ENCODE assay signal across 8 cellular contexts in genomic region chr17:37642706-37643105, GRCh38. TPM values are rescaled to one million over a fixed set of nuclear protein-coding genes. Genes with fewer than 3 reads are reported as not detected.
DNase-seq lines count a peak whose midpoint lies in the region; ATAC-seq and TF ChIP-seq lines count a peak whose summit lies in the region.

No MANE protein-coding gene starts in this region.

- H3K36me3 Mint-ChIP-seq in activated T-cell treated with anti-CD3 and anti-CD28 coated beads, Interleukin-2, amount 50 U/mL, for 4 hours (ENCODE audit: insufficient read depth): peaks cover 23% of the 10 kb centered on the region
- peaks cover 7 to 42% (median 12%) of the 10 kb centered on the region in 3 donors for H3K36me3 Mint-ChIP-seq in naive thymus-derived CD8-positive, alpha-beta T cell

- H3K9me3 Mint-ChIP-seq in activated T-cell treated with anti-CD3 and anti-CD28 coated beads, Interleukin-2, amount 50 U/mL, for 4 hours: no peaks in the 10 kb centered on the region
- no peaks in the 10 kb centered on the region for H3K9me3 Mint-ChIP-seq in naive thymus-derived CD8-positive, alpha-beta T cell

- peak overlapping the region; percentile 98 for H3K4me3 Mint-ChIP-seq in activated T-cell treated with anti-CD3 and anti-CD28 coated beads, Interleukin-2, amount 50 U/mL, for 4 hours
- peak overlapping the region; percentile 86 to 99 (median 96) for H3K4me3 Mint-ChIP-seq in naive thymus-derived CD8-positive, alpha-beta T cell

- no peaks in the 10 kb centered on the region for H3K27me3 ChIP-seq in SJSA1 (replicated peaks)

- peak overlapping the region; percentile 57 for H3K27ac ChIP-seq in SJSA1

- no peak for TF ChIP-seq CTCF in epithelial cell of proximal tubule (conservative IDR thresholded peaks at IDR 0.05; ENCODE audit: low read depth, low read length)

- peak overlapping the region; percentile 70 for H3K4me3 ChIP-seq in SJSA1
- H3K4me3 ChIP-seq in epithelial cell of proximal tubule (ENCODE audit: low read depth, low read length): peak overlapping the region; percentile 78

- no peaks in the 10 kb centered on the region for H3K9me3 ChIP-seq in SJSA1 (replicated peaks)

- peaks cover 44% of the 10 kb centered on the region for H3K36me3 ChIP-seq in SJSA1

- H3K4me1 Mint-ChIP-seq in activated T-cell treated with anti-CD3 and anti-CD28 coated beads, Interleukin-2, amount 50 U/mL, for 4 hours (ENCODE audit: low read depth): peaks cover 38% of the 10 kb centered on the region
- H3K4me1 Mint-ChIP-seq in naive thymus-derived CD8-positive, alpha-beta T cell: peaks cover 20 to 47% (median 37%) of the 10 kb centered on the region in 4 donors

- peak overlapping the region; percentile 86 to 97 (median 95) for H3K27ac Mint-ChIP-seq in naive thymus-derived CD8-positive, alpha-beta T cell

- CTCF ChIA-PET in HEK293T (lab: Yijun Ruan, JAX): interaction anchor here (1.5 kb wide), 1 partner anchor 173 kb away, joined by 4 read pairs; no protein-coding TSS in a partner anchor

- peaks cover 21% of the 10 kb centered on the region for H3K4me1 ChIP-seq in SJSA1 (replicated peaks)

- POLR2A ChIA-PET in naive thymus-derived CD8-positive, alpha-beta T cell (lab: Charles Lee): interaction anchor here (0.5 to 2.1 kb wide), 2 partner anchors 32 to 34 kb away, joined by 3 to 9 read pairs; partner anchors contain the start of gene SYNRG
- POLR2A ChIA-PET in HEK293T (lab: Yijun Ruan, JAX): interaction anchor here (0.7 kb wide), 1 partner anchor 485 kb away, joined by 3 read pairs; no protein-coding TSS in a partner anchor

- ATAC-seq in activated T-cell treated with anti-CD3 and anti-CD28 coated beads, Interleukin-2, amount 50 U/mL, for 4 hours: peak; percentile 65 to 67
- peak; percentile 52 to 61 for ATAC-seq in naive thymus-derived CD8-positive, alpha-beta T cell
- ATAC-seq in GM19035 (IDR thresholded peaks at IDR 0.05; ENCODE audit: unreplicated experiment): no peak

- DNase-seq in activated T-cell treated with anti-CD3 and anti-CD28 coated beads, Interleukin-2, amount 50 U/mL, for 4 hours: no peak
- DNase-seq in activated T-cell treated with anti-CD3 and anti-CD28 coated beads, Interleukin-2, amount 50 U/mL, for 1 hour: no peak
- DNase-seq in SJSA1 (ENCODE audit: low read depth in 1 of 2, low spot score in 2 of 2) (no peak), epithelial cell of proximal tubule (ENCODE audit: low read depth) (no peak), HEK293T (ENCODE audit: extremely low spot score) (no peak), NCI-H2196 (lab: John Stamatoyannopoulos, UW; ENCODE audit: unreplicated experiment) (no peak)
- peak in 3 of 10 donors; percentile 5 to 17 (median 9) for DNase-seq in naive thymus-derived CD8-positive, alpha-beta T cell

- H3K27me3 Mint-ChIP-seq in activated T-cell treated with anti-CD3 and anti-CD28 coated beads, Interleukin-2, amount 50 U/mL, for 4 hours (ENCODE audit: low read depth): peaks cover 29% of the 10 kb centered on the region
- peaks cover 10 to 30% (median 18%) of the 10 kb centered on the region in 5 donors for H3K27me3 Mint-ChIP-seq in naive thymus-derived CD8-positive, alpha-beta T cell

TF ChIP-seq in HEK293T, 16 proteins besides CTCF, POLR2A, EP300 and RAD21:
- no peak for TF ChIP-seq PKNOX1 (IDR thresholded peaks at IDR 0.05)
- no peak for TF ChIP-seq SP1 (IDR thresholded peaks at IDR 0.05)
- no peak for TF ChIP-seq HDGF (IDR thresholded peaks at IDR 0.05; ENCODE audit: borderline replicate concordance)
- no peak for TF ChIP-seq ARNT (IDR thresholded peaks at IDR 0.05)
- TF ChIP-seq NFRKB (IDR thresholded peaks at IDR 0.05): no peak
TF ChIP-seq in HEK293T: peak in this region for 0.

RNA-seq across cellular contexts. Expression of gene DDX52, which starts 0.5 kb away (rescaled TPM):
- total RNA-seq in activated T-cell treated with anti-CD3 and anti-CD28 coated beads, Interleukin-2, amount 50 U/mL, for 4 hours: 10 to 100 TPM; 34.1 to 43.4 (median 36.2) TPM
- total RNA-seq in SJSA1 (2014; rRNA removed; shearing (Covaris generic)): 23.1 and 29.5 TPM in 2 replicates
- total RNA-seq in epithelial cell of proximal tubule: 34.5 and 40.2 TPM in 2 replicates
- 10 to 100 TPM; 30.3 to 33.6 TPM for total RNA-seq in naive thymus-derived CD8-positive, alpha-beta T cell
- polyA plus RNA-seq in naive thymus-derived CD8-positive, alpha-beta T cell: 10 to 100 TPM; 12.6 to 13.1 (median 12.7) TPM

RNA-seq across cellular contexts. Expression of gene SYNRG, which starts 33.5 kb away (rescaled TPM):
- 10 to 100 TPM; 34.9 to 42.5 (median 36.7) TPM for total RNA-seq in activated T-cell treated with anti-CD3 and anti-CD28 coated beads, Interleukin-2, amount 50 U/mL, for 4 hours
- 7.1 and 8.3 TPM in 2 replicates for total RNA-seq in SJSA1 (2014; rRNA removed; shearing (Covaris generic))
- total RNA-seq in epithelial cell of proximal tubule: 10.4 and 11.0 TPM in 2 replicates
- 100 to 1,000 TPM; 142 to 149 TPM for total RNA-seq in naive thymus-derived CD8-positive, alpha-beta T cell
- polyA plus RNA-seq in naive thymus-derived CD8-positive, alpha-beta T cell: 10 to 100 TPM; 71.8 to 91.8 (median 87.2) TPM
